Comparison of ENCODE assay signal across 14 cellular contexts in the genomic region with DNA sequence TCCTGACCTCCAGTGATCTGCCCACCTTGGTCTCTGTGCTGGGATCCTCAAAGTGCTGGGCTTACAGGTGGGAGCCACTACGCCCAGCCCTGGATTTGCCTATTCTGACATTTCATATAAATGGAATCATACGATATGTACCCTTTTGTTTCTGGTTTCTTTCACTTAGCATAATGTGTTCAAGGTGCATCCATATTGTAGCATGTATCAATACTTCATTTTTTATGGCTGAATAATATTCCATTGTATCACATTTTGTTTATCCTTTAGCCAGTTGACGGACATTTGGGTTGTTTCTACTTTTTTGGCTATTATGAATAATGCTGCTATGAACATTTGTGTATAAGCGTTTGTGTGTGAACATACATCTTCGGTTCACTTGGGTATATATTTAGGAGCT. TPM values are rescaled to one million over a fixed set of nuclear protein-coding genes. Genes with fewer than 3 reads are reported as not detected.
DNase-seq lines count a peak whose midpoint lies in the region; ATAC-seq and TF ChIP-seq lines count a peak whose summit lies in the region.
"Had no signal": no experiment of that assay in that cellular context is flagged by ENCODE, and none has a peak within 500 bp of the region (broad histone marks: within the 10 kb centered on the region; RNA-seq: fewer than 3 reads in every experiment).

No MANE protein-coding gene starts in this region.

- H3K79me1 ChIP-seq in mesendoderm (ENCODE audit: low read length), result no peaks in the 10 kb centered on the region

- H3K4me2 ChIP-seq in mesendoderm (ENCODE audit: low read length), result no peak overlapping the region

- H3K18ac ChIP-seq in mesendoderm (ENCODE audit: low read length), result no peak overlapping the region

- no peak overlapping the region for H3K4ac ChIP-seq in mesendoderm (ENCODE audit: low read depth, low read length)

- H3K27ac Mint-ChIP-seq in activated CD4-positive, alpha-beta T cell treated with anti-CD3 and anti-CD28 coated beads, Interleukin-2, amount 10 ng/mL, durations not matched to agents 24 days and 14 days, result peak overlapping the region; percentile 84

- H2BK15ac ChIP-seq in mesendoderm (replicated peaks; ENCODE audit: low read depth), result no peak overlapping the region

- no peaks in the 10 kb centered on the region for H3K36me3 ChIP-seq in adipocyte (ENCODE audit: control insufficient read depth, insufficient read depth, low read length, severe bottlenecking)
- H3K36me3 ChIP-seq in upper lobe of right lung, result no peaks in the 10 kb centered on the region
- no peaks in the 10 kb centered on the region for H3K36me3 ChIP-seq in mesendoderm (ENCODE audit: control insufficient read depth, insufficient read depth, low read length)
- H3K36me3 ChIP-seq: BE2C had no signal

- no peak overlapping the region for H2BK120ac ChIP-seq in mesendoderm (ENCODE audit: low read depth, low read length)

- no peak for DNase-seq in activated CD4-positive, alpha-beta T cell treated with anti-CD3 and anti-CD28 coated beads, Interleukin-2, amount 10 ng/mL, durations not matched to agents 24 days and 14 days
- no peak for DNase-seq in activated CD4-positive, alpha-beta T cell treated with anti-CD3 and anti-CD28 coated beads, Interleukin-2, amount 50 U/mL, for 4 hours
- DNase-seq in right cardiac atrium (no peak), left cardiac atrium (no peak), adipocyte (ENCODE audit: low read depth) (no peak), upper lobe of right lung (no peak), mesendoderm (no peak), GM19240 (ENCODE audit: insufficient read length, low spot score) (no peak)
- DNase-seq: BE2C; CD4-positive, alpha-beta memory T cell; GF-D8; NCI-H1694 treated with DMSO at 0.1 percent for 48 hours; NCI-H748 treated with DMSO at 0.1 percent for 48 hours; NK-92 treated with Interleukin-12 subunit alpha and Interleukin-12 subunit beta, amount 100 ng/mL, for 24 hours had no signal

- intact Hi-C loops in activated CD4-positive, alpha-beta T cell treated with anti-CD3 and anti-CD28 coated beads, Interleukin-2, amount 10 ng/mL, durations not matched to agents 24 days and 14 days (cut with micrococcal nuclease), result loop anchor here (1.0 to 10.0 kb wide), 2 partner anchors 8 to 796 kb away; a partner anchor contains a TSS
- intact Hi-C loops in right cardiac atrium (cut with DNase I) (no loop called here), left cardiac atrium (cut with DNase I) (no loop called here), upper lobe of right lung (cut with DNase I) (no loop called here)

- H3K9me3 ChIP-seq in right cardiac atrium (ENCODE audit: control insufficient read depth, low read length) (no peaks in the 10 kb centered on the region), adipocyte (ENCODE audit: control insufficient read depth, low read length) (no peaks in the 10 kb centered on the region), upper lobe of right lung (no peaks in the 10 kb centered on the region)
- H3K9me3 ChIP-seq: BE2C had no signal

- H3K56ac ChIP-seq in mesendoderm (ENCODE audit: low read length), result no peak overlapping the region

- H3K4me3 ChIP-seq in right cardiac atrium (ENCODE audit: low read length) (no peak overlapping the region), adipocyte (ENCODE audit: low read length) (peak overlapping the region; percentile 24), upper lobe of right lung (peak overlapping the region; percentile 1), mesendoderm (ENCODE audit: low read length) (no peak overlapping the region)

- H3K27ac ChIP-seq in right cardiac atrium (ENCODE audit: low read length) (peak overlapping the region; percentile 24), upper lobe of right lung (no peak overlapping the region), mesendoderm (ENCODE audit: low read depth, low read length) (no peak overlapping the region)

- TF ChIP-seq CTCF in upper lobe of right lung (IDR thresholded peaks at IDR 0.05), result no peak

- peaks cover 52% of the 10 kb centered on the region for H3K4me1 Mint-ChIP-seq in activated CD4-positive, alpha-beta T cell treated with anti-CD3 and anti-CD28 coated beads, Interleukin-2, amount 10 ng/mL, durations not matched to agents 24 days and 14 days

- 93% methylated on average over 5 of the region's 5 CpGs for WGBS in right cardiac atrium
- WGBS in mesendoderm (ENCODE audit: extremely low coverage, insufficient coverage, low lambda C conversion rate), result no CpG with 5 or more reads among the region's 5 CpGs

- H3K9ac ChIP-seq in adipocyte (ENCODE audit: low read length) (peak overlapping the region; percentile 62), mesendoderm (ENCODE audit: low read length) (no peak overlapping the region)

- H3K4me1 ChIP-seq in right cardiac atrium (ENCODE audit: control insufficient read depth, insufficient read depth, low read length) (peaks cover 8% of the 10 kb centered on the region), adipocyte (ENCODE audit: control insufficient read depth, insufficient read depth, low read length) (peaks cover 74% of the 10 kb centered on the region), upper lobe of right lung (peaks cover 19% of the 10 kb centered on the region), mesendoderm (ENCODE audit: control insufficient read depth, low read depth, low read length) (peaks cover 10% of the 10 kb centered on the region)

- H3K27me3 Mint-ChIP-seq in activated CD4-positive, alpha-beta T cell treated with anti-CD3 and anti-CD28 coated beads, Interleukin-2, amount 10 ng/mL, durations not matched to agents 24 days and 14 days, result peaks cover 6% of the 10 kb centered on the region
- H3K27me3 Mint-ChIP-seq: CD4-positive, alpha-beta memory T cell had no signal

- no peak overlapping the region for H4K8ac ChIP-seq in mesendoderm (ENCODE audit: low read depth, low read length)

- peaks cover under 1% of the 10 kb centered on the region for H3K79me2 ChIP-seq in mesendoderm (ENCODE audit: control insufficient read depth, insufficient read depth, low read length)

- H2BK5ac ChIP-seq in mesendoderm (ENCODE audit: low read length), result no peak overlapping the region

- H3K23ac ChIP-seq in mesendoderm (ENCODE audit: low read length), result no peak overlapping the region

- peaks cover 3% of the 10 kb centered on the region for H3K36me3 Mint-ChIP-seq in activated CD4-positive, alpha-beta T cell treated with anti-CD3 and anti-CD28 coated beads, Interleukin-2, amount 10 ng/mL, durations not matched to agents 24 days and 14 days (ENCODE audit: low read depth)

- no peak overlapping the region for H4K5ac ChIP-seq in mesendoderm (ENCODE audit: low read length)

- H2AK5ac ChIP-seq in mesendoderm (ENCODE audit: low read length), result no peak overlapping the region

- peaks cover 3% of the 10 kb centered on the region for H3K9me3 Mint-ChIP-seq in activated CD4-positive, alpha-beta T cell treated with anti-CD3 and anti-CD28 coated beads, Interleukin-2, amount 10 ng/mL, durations not matched to agents 24 days and 14 days
- H3K9me3 Mint-ChIP-seq: CD4-positive, alpha-beta memory T cell had no signal

- H3K4me3 Mint-ChIP-seq in activated CD4-positive, alpha-beta T cell treated with anti-CD3 and anti-CD28 coated beads, Interleukin-2, amount 10 ng/mL, durations not matched to agents 24 days and 14 days, result peak overlapping the region; percentile 40
- H3K4me3 Mint-ChIP-seq: CD4-positive, alpha-beta memory T cell had no signal

- no peaks in the 10 kb centered on the region for H3K27me3 ChIP-seq in right cardiac atrium (ENCODE audit: control insufficient read depth, insufficient read depth)
- no peaks in the 10 kb centered on the region for H3K27me3 ChIP-seq in adipocyte (replicated peaks; ENCODE audit: control insufficient read depth, insufficient read depth, low read length)
- H3K27me3 ChIP-seq in upper lobe of right lung, result no peaks in the 10 kb centered on the region
- H3K27me3 ChIP-seq in mesendoderm (ENCODE audit: insufficient read depth, low read length, poor library complexity), result no peaks in the 10 kb centered on the region
- H3K27me3 ChIP-seq: BE2C had no signal

- ATAC-seq in right cardiac atrium (no peak), left cardiac atrium (no peak), upper lobe of right lung (no peak)

RNA-seq across cellular contexts. Expression of a gene that starts 4.8 kb away (rescaled TPM):
- 171 TPM in 2 replicates for total RNA-seq in activated CD4-positive, alpha-beta T cell treated with anti-CD3 and anti-CD28 coated beads, Interleukin-2, amount 10 ng/mL, durations not matched to agents 24 days and 14 days
- total RNA-seq in right cardiac atrium (10 to 100 TPM in 1 of 4 donors, 1 to 10 TPM in 3; 6.2 to 10.6 (median 6.6) TPM), left cardiac atrium (10 to 100 TPM in 1 of 2 donors, 1 to 10 TPM in 1; 9.7 to 15.2 TPM), upper lobe of right lung (8.9 TPM)
- polyA plus RNA-seq in right cardiac atrium, result 8.3 TPM
- 27.9 TPM for polyA plus RNA-seq in mesendoderm (2013, experiment 1 of 2)
- 28.8 TPM for polyA plus RNA-seq in mesendoderm (2013, experiment 2 of 2)

RNA-seq across cellular contexts. Expression of a gene that starts 25.6 kb away (rescaled TPM):
- 61.1 and 71.3 TPM in 2 replicates for total RNA-seq in activated CD4-positive, alpha-beta T cell treated with anti-CD3 and anti-CD28 coated beads, Interleukin-2, amount 10 ng/mL, durations not matched to agents 24 days and 14 days
- total RNA-seq in right cardiac atrium, result 10 to 100 TPM; 17.6 to 23.1 (median 20.5) TPM
- 11.7 TPM for polyA plus RNA-seq in right cardiac atrium
- total RNA-seq in left cardiac atrium, result 10 to 100 TPM; 17.2 to 19.3 TPM
- total RNA-seq in upper lobe of right lung, result 22.1 TPM
- polyA plus RNA-seq in mesendoderm (2013, experiment 1 of 2), result 28.8 TPM
- polyA plus RNA-seq in mesendoderm (2013, experiment 2 of 2), result 27.4 TPM

RNA-seq across cellular contexts. Expression of a gene that starts 41.1 kb away (rescaled TPM):
- total RNA-seq in activated CD4-positive, alpha-beta T cell treated with anti-CD3 and anti-CD28 coated beads, Interleukin-2, amount 10 ng/mL, durations not matched to agents 24 days and 14 days, result 102 and 105 TPM in 2 replicates
- total RNA-seq in right cardiac atrium (10 to 100 TPM; 13.9 to 22.2 (median 16.2) TPM), left cardiac atrium (10 to 100 TPM; 31.2 to 34.1 TPM), upper lobe of right lung (59.8 TPM)
- 13.8 TPM for polyA plus RNA-seq in right cardiac atrium
- polyA plus RNA-seq in mesendoderm (2013, experiment 1 of 2), result 20.1 TPM
- polyA plus RNA-seq in mesendoderm (2013, experiment 2 of 2), result 19.7 TPM

Comparison
In these comparisons a context has a peak if more than half of its experiments do, and no peak if none do; other contexts are left out.
1. H3K4me3 ChIP-seq: peak in adipocyte (single experiment) and upper lobe of right lung (single experiment); none in right cardiac atrium (single experiment) and mesendoderm (single experiment).
2. RNA of a gene that starts 4.8 kb away (total RNA-seq): 171 TPM in activated CD4-positive, alpha-beta T cell treated with anti-CD3 and anti-CD28 coated beads, Interleukin-2, amount 10 ng/mL, durations not matched to agents 24 days and 14 days; 9.7 to 15.2 TPM in left cardiac atrium, 8.9 TPM in upper lobe of right lung (single experiment) and 6.2 to 10.6 TPM in right cardiac atrium; every median in the first group is over 10 times any median in the second.